Comparison of ENCODE assay signal across 17 cellular contexts in genomic region chr2:45668509-45668908, GRCh38. TPM values are rescaled to one million over a fixed set of nuclear protein-coding genes. Genes with fewer than 3 reads are reported as not detected.
A peak's percentile ranks its signal among the peaks of the same experiment; 100 is the strongest.
DNase-seq lines count a peak whose midpoint lies in the region; ATAC-seq and TF ChIP-seq lines count a peak whose summit lies in the region.
"Had no signal": no experiment of that assay in that cellular context is flagged by ENCODE, and none has a peak within 500 bp of the region (broad histone marks: within the 10 kb centered on the region; RNA-seq: fewer than 3 reads in every experiment).

No MANE protein-coding gene starts in this region.

- H4K8ac ChIP-seq in mesenchymal stem cell (ENCODE audit: low read length), result no peak overlapping the region

- no peak overlapping the region for H3K23ac ChIP-seq in mesenchymal stem cell (ENCODE audit: low read length in 2 of 2)

- no peaks in the 10 kb centered on the region for H3F3A ChIP-seq in Loucy (ENCODE audit: low read depth)

- no peak for TF ChIP-seq CTCF in left ventricle myocardium inferior (IDR thresholded peaks at IDR 0.05; ENCODE audit: borderline replicate concordance)
- TF ChIP-seq CTCF in Loucy (conservative IDR thresholded peaks at IDR 0.05; ENCODE audit: low read length), result no peak
- no peak for TF ChIP-seq CTCF in vagina (IDR thresholded peaks at IDR 0.05)

- H3K27ac ChIP-seq in left ventricle myocardium inferior (replicated peaks) (peak overlapping the region; percentile 57), right cardiac atrium (ENCODE audit: low read length) (no peak overlapping the region), mesenchymal stem cell (ENCODE audit: low read length, poor library complexity, severe bottlenecking) (no peak overlapping the region), vagina (peak overlapping the region; percentile 51), substantia nigra (ENCODE audit: low read depth, low read length, poor library complexity, severe bottlenecking) (no peak overlapping the region)

- H2AFZ ChIP-seq in Loucy (ENCODE audit: low read length), result no peak overlapping the region
- H2AFZ ChIP-seq in mesenchymal stem cell (ENCODE audit: low read depth, low read length), result no peak overlapping the region

- H3K4me1 ChIP-seq in left ventricle myocardium inferior, result peaks cover 19% of the 10 kb centered on the region
- peaks cover 5% of the 10 kb centered on the region for H3K4me1 ChIP-seq in right cardiac atrium (ENCODE audit: control insufficient read depth, insufficient read depth, low read length)
- H3K4me1 ChIP-seq in Loucy (ENCODE audit: insufficient read depth, low read length, poor library complexity, severe bottlenecking), result peaks cover 22% of the 10 kb centered on the region
- H3K4me1 ChIP-seq in mesenchymal stem cell (ENCODE audit: control insufficient read depth, insufficient read depth, low read depth, low read length), result peaks cover 2% of the 10 kb centered on the region
- peaks cover 18% of the 10 kb centered on the region for H3K4me1 ChIP-seq in vagina

- 65% methylated on average over 7 of the region's 7 CpGs for WGBS in right cardiac atrium
- 89% methylated on average over 3 of the region's 7 CpGs for WGBS in mesenchymal stem cell

- DNase-seq in left ventricle myocardium inferior, result no peak
- no peak for DNase-seq in right cardiac atrium
- DNase-seq in mesenchymal stem cell, result no peak
- DNase-seq in vagina (ENCODE audit: extremely low spot score in 2 of 2), result no peak
- no peak for DNase-seq in substantia nigra (lab: John Stamatoyannopoulos, UW)
- DNase-seq in NCI-H128 (lab: John Stamatoyannopoulos, UW; ENCODE audit: unreplicated experiment), result no peak
- DNase-seq: ACHN; AML-193; Calu3; CD4-positive, alpha-beta memory T cell; DMS53; HCEC 1CT; NCI-H1048; NCI-H146; NCI-H2081 treated with DMSO at 0.1 percent for 48 hours; NCI-H524 treated with DMSO at 0.1 percent for 48 hours had no signal

- intact Hi-C loops in left ventricle myocardium inferior (cut with micrococcal nuclease), result no loop called here
- intact Hi-C loops in right cardiac atrium (cut with DNase I), result no loop called here
- intact Hi-C loops in vagina (cut with DNase I), result no loop called here

- H2AK5ac ChIP-seq in mesenchymal stem cell (ENCODE audit: low read length, severe bottlenecking), result no peak overlapping the region

- H3K36me3 ChIP-seq in left ventricle myocardium inferior, result no peaks in the 10 kb centered on the region
- no peaks in the 10 kb centered on the region for H3K36me3 ChIP-seq in Loucy (ENCODE audit: insufficient read depth, low read length)
- H3K36me3 ChIP-seq in mesenchymal stem cell (ENCODE audit: control insufficient read depth in 1 of 2, insufficient read depth in 2 of 2, low read depth in 1 of 2, low read length in 2 of 2), result no peaks in the 10 kb centered on the region
- H3K36me3 ChIP-seq in vagina, result no peaks in the 10 kb centered on the region

- no peak overlapping the region for H3K18ac ChIP-seq in mesenchymal stem cell (ENCODE audit: low read depth in 1 of 2, low read length in 2 of 2)

- no peak overlapping the region for H3K4me3 ChIP-seq in left ventricle myocardium inferior
- no peak overlapping the region for H3K4me3 ChIP-seq in right cardiac atrium (ENCODE audit: low read length)
- peak overlapping the region; percentile 14 for H3K4me3 ChIP-seq in Loucy (ENCODE audit: low read length, poor library complexity, severe bottlenecking)
- peak overlapping the region in 1 of 2 experiments; percentile 47 for H3K4me3 ChIP-seq in mesenchymal stem cell (ENCODE audit: insufficient read depth in 1 of 2, low read depth in 1 of 2, low read length in 2 of 2)
- no peak overlapping the region for H3K4me3 ChIP-seq in vagina

- H2BK5ac ChIP-seq in mesenchymal stem cell (ENCODE audit: low read depth, low read length, poor library complexity, severe bottlenecking), result no peak overlapping the region

- no peak overlapping the region for H3K9ac ChIP-seq in Loucy (ENCODE audit: low read depth, low read length, poor library complexity, severe bottlenecking)
- H3K9ac ChIP-seq in mesenchymal stem cell (ENCODE audit: low read length), result peak overlapping the region; percentile 86

- peaks cover 82% of the 10 kb centered on the region for H3K79me2 ChIP-seq in Loucy (ENCODE audit: insufficient read depth, low read length)

- H4K91ac ChIP-seq in mesenchymal stem cell (ENCODE audit: low read length), result no peak overlapping the region

- TF ChIP-seq POLR2A in vagina (IDR thresholded peaks at IDR 0.05), result no peak

- peaks cover 22% of the 10 kb centered on the region for H3K79me1 ChIP-seq in mesenchymal stem cell (replicated peaks; ENCODE audit: low read length, poor library complexity, severe bottlenecking)

- H3K9me3 ChIP-seq in left ventricle myocardium inferior (replicated peaks), result no peaks in the 10 kb centered on the region
- H3K9me3 ChIP-seq in right cardiac atrium (ENCODE audit: control insufficient read depth, low read length), result no peaks in the 10 kb centered on the region
- no peaks in the 10 kb centered on the region for H3K9me3 ChIP-seq in Loucy (ENCODE audit: insufficient read depth, low read depth, low read length)
- no peaks in the 10 kb centered on the region for H3K9me3 ChIP-seq in mesenchymal stem cell (ENCODE audit: control insufficient read depth, low read length)
- no peaks in the 10 kb centered on the region for H3K9me3 ChIP-seq in vagina

- no peak overlapping the region for H2BK15ac ChIP-seq in mesenchymal stem cell (ENCODE audit: low read depth, poor library complexity, severe bottlenecking)

- H3K27me3 ChIP-seq in left ventricle myocardium inferior (ENCODE audit: low read depth) (no peaks in the 10 kb centered on the region), right cardiac atrium (ENCODE audit: control insufficient read depth, insufficient read depth) (no peaks in the 10 kb centered on the region), Loucy (ENCODE audit: insufficient read depth, low read length, poor library complexity, severe bottlenecking) (no peaks in the 10 kb centered on the region), mesenchymal stem cell (ENCODE audit: control insufficient read depth in 1 of 2, insufficient read depth in 1 of 2, low read length in 2 of 2) (no peaks in the 10 kb centered on the region), vagina (no peaks in the 10 kb centered on the region)

- H3K4me2 ChIP-seq in Loucy (ENCODE audit: low read depth, low read length, poor library complexity, severe bottlenecking) (peak overlapping the region; percentile 58), mesenchymal stem cell (ENCODE audit: low read length, poor library complexity, severe bottlenecking) (no peak overlapping the region)

- H2BK120ac ChIP-seq in mesenchymal stem cell (ENCODE audit: low read depth, low read length), result no peak overlapping the region

- peak overlapping the region in 1 of 2 experiments; percentile 8 for H3K4ac ChIP-seq in mesenchymal stem cell (ENCODE audit: low read depth in 1 of 2, low read length in 2 of 2)

- H4K20me1 ChIP-seq in Loucy (ENCODE audit: insufficient read depth, low read length, poor library complexity, severe bottlenecking), result peaks cover 9% of the 10 kb centered on the region

- no peaks in the 10 kb centered on the region for H3K9me2 ChIP-seq in Loucy (replicated peaks; ENCODE audit: low read depth, low read length)

- ATAC-seq in right cardiac atrium, result no peak

- no peak overlapping the region for H3K14ac ChIP-seq in mesenchymal stem cell (ENCODE audit: low read length in 2 of 2)

- no peak overlapping the region for H2BK12ac ChIP-seq in mesenchymal stem cell (ENCODE audit: low read length in 2 of 2)

RNA-seq across cellular contexts. Expression of gene PRKCE, which starts 17.0 kb away (rescaled TPM):
- total RNA-seq in left ventricle myocardium inferior, result 14.7 TPM
- total RNA-seq in right cardiac atrium, result 10 to 100 TPM; 17.0 to 19.7 (median 19.1) TPM
- polyA plus RNA-seq in right cardiac atrium, result 5.5 TPM
- 10.6 TPM for polyA plus RNA-seq in mesenchymal stem cell (2013, experiment 1 of 2)
- polyA plus RNA-seq in mesenchymal stem cell (2013, experiment 2 of 2), result 11.5 TPM
- 11.8 TPM for total RNA-seq in vagina

RNA-seq across cellular contexts. Expression of gene SRBD1, which starts 57.4 kb away (rescaled TPM):
- total RNA-seq in left ventricle myocardium inferior (11.8 TPM), right cardiac atrium (10 to 100 TPM in 3 of 4 donors, 1 to 10 TPM in 1; 9.1 to 13.6 (median 13.1) TPM), vagina (9.1 TPM)
- polyA plus RNA-seq in right cardiac atrium, result 4.2 TPM
- 7.5 TPM for polyA plus RNA-seq in mesenchymal stem cell (2013, experiment 1 of 2)
- 7.7 TPM for polyA plus RNA-seq in mesenchymal stem cell (2013, experiment 2 of 2)

Comparison
In these comparisons a context has a peak if more than half of its experiments do, and no peak if none do; other contexts are left out.
1. H3K27ac ChIP-seq: peak in left ventricle myocardium inferior (single experiment) and vagina (single experiment); none in right cardiac atrium (single experiment), mesenchymal stem cell (single experiment) and substantia nigra (single experiment).